ENCODE assay signal across 8 cellular contexts in the genomic region with DNA sequence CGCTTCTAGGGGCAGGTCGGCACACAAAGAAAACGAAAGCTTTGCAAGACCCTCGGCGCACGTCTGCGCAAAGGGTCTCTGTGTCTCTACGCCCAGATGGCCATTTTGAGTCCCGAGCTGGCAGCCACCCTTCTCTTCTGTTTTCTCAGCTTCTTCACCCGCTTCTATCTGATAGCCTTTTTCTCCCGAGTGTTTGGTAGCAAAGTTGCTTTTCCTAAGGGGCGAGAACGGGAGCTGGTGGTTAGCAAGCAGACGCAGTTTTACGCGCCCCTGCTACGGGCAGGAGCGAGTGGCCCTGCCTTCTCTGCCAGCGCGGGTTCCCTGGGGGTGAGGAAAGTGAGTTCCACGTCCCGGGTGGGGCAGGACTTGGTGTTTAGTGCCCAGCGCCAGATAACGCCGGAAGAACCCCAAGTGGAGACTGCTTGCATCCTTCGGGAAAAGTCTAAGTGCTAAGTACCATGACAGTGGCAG. TPM values are rescaled to one million over a fixed set of nuclear protein-coding genes. Genes with fewer than 3 reads are reported as not detected.
DNase-seq lines count a peak whose midpoint lies in the region; ATAC-seq and TF ChIP-seq lines count a peak whose summit lies in the region.

No MANE protein-coding gene starts in this region.

- intact Hi-C loops in activated T-helper 2 cell treated with anti-CD3 and anti-CD28 coated beads, Interferon-gamma antibody, Interleukin-2, Interleukin-4, amounts not matched to agents 10 μg/mL and 5 μg/mL and 100 μg/mL, durations not matched to agents 14 hours and 24 hours and 36 hours (cut with micrococcal nuclease): no loop called here

- TF ChIP-seq CTCF in right atrium auricular region (IDR thresholded peaks at IDR 0.05): no peak

- H3K9me3 ChIP-seq in right atrium auricular region: no peaks in the 10 kb centered on the region

- in situ Hi-C loops in G401 (cut with HindIII; ENCODE audit: low sequenced_read_pairs): no loop called here

- no peaks in the 10 kb centered on the region for H3K27me3 ChIP-seq in right atrium auricular region

- H3K36me3 Mint-ChIP-seq in activated T-helper 2 cell treated with anti-CD3 and anti-CD28 coated beads, Interferon-gamma antibody, Interleukin-2, Interleukin-4, amounts not matched to agents 10 μg/mL and 5 μg/mL and 100 μg/mL, durations not matched to agents 14 hours and 24 hours and 36 hours (ENCODE audit: low read depth): no peaks in the 10 kb centered on the region

- no peaks in the 10 kb centered on the region for H3K9me3 Mint-ChIP-seq in activated T-helper 2 cell treated with anti-CD3 and anti-CD28 coated beads, Interferon-gamma antibody, Interleukin-2, Interleukin-4, amounts not matched to agents 10 μg/mL and 5 μg/mL and 100 μg/mL, durations not matched to agents 14 hours and 24 hours and 36 hours

- H3K4me3 ChIP-seq in right atrium auricular region: peak overlapping the region; percentile 28 to 43
- H3K4me3 ChIP-seq in skin epidermis: peak overlapping the region; percentile 24 to 43 (median 29)

- DNase-seq in G401 (ENCODE audit: low spot score) (peak; percentile 62), NCI-H1092 (lab: John Stamatoyannopoulos, UW) (peak; percentile 63), right atrium auricular region (ENCODE audit: low spot score) (no peak), NCI-H187 (lab: John Stamatoyannopoulos, UW) (no peak)
- DNase-seq in activated T-helper 2 cell treated with anti-CD3 and anti-CD28 coated beads, Interferon-gamma antibody, Interleukin-2, Interleukin-4, amounts not matched to agents 10 μg/mL and 5 μg/mL and 100 μg/mL, durations not matched to agents 14 hours and 24 hours and 36 hours (ENCODE audit: low spot score): no peak

- H3K27me3 Mint-ChIP-seq in activated T-helper 2 cell treated with anti-CD3 and anti-CD28 coated beads, Interferon-gamma antibody, Interleukin-2, Interleukin-4, amounts not matched to agents 10 μg/mL and 5 μg/mL and 100 μg/mL, durations not matched to agents 14 hours and 24 hours and 36 hours (ENCODE audit: low read depth): peaks cover 22% of the 10 kb centered on the region

- no peaks in the 10 kb centered on the region for H3K36me3 ChIP-seq in right atrium auricular region

- peak overlapping the region; percentile 78 for H3K4me3 Mint-ChIP-seq in activated T-helper 2 cell treated with anti-CD3 and anti-CD28 coated beads, Interferon-gamma antibody, Interleukin-2, Interleukin-4, amounts not matched to agents 10 μg/mL and 5 μg/mL and 100 μg/mL, durations not matched to agents 14 hours and 24 hours and 36 hours (ENCODE audit: low read depth)

- no peak overlapping the region for H3K27ac Mint-ChIP-seq in activated T-helper 2 cell treated with anti-CD3 and anti-CD28 coated beads, Interferon-gamma antibody, Interleukin-2, Interleukin-4, amounts not matched to agents 10 μg/mL and 5 μg/mL and 100 μg/mL, durations not matched to agents 14 hours and 24 hours and 36 hours

- H3K27ac ChIP-seq in right atrium auricular region: peak overlapping the region in 1 of 2 donors; percentile 7
- H3K27ac ChIP-seq in skin epidermis: peak overlapping the region in 8 of 21 experiments; percentile 13 to 77 (median 58)

- H3K4me1 Mint-ChIP-seq in activated T-helper 2 cell treated with anti-CD3 and anti-CD28 coated beads, Interferon-gamma antibody, Interleukin-2, Interleukin-4, amounts not matched to agents 10 μg/mL and 5 μg/mL and 100 μg/mL, durations not matched to agents 14 hours and 24 hours and 36 hours (ENCODE audit: low read depth): peaks cover 26% of the 10 kb centered on the region

- ATAC-seq in HG03354 (IDR thresholded peaks at IDR 0.05; ENCODE audit: poor library complexity, severe bottlenecking, unreplicated experiment) (no peak), GM19324 (IDR thresholded peaks at IDR 0.05; ENCODE audit: low FRiP score, unreplicated experiment) (no peak)

- peaks cover 0 to 31% of the 10 kb centered on the region in 2 donors for H3K4me1 ChIP-seq in right atrium auricular region

RNA-seq across cellular contexts. Expression of gene MKRN2, which starts 2.9 kb away (rescaled TPM):
- 24.0 TPM in 2 replicates for total RNA-seq in G401 (2014; rRNA removed; shearing (Covaris generic))
- 21.9 and 24.7 TPM in 2 replicates for total RNA-seq in activated T-helper 2 cell treated with anti-CD3 and anti-CD28 coated beads, Interferon-gamma antibody, Interleukin-2, Interleukin-4, amounts not matched to agents 10 μg/mL and 5 μg/mL and 100 μg/mL, durations not matched to agents 14 hours and 24 hours and 36 hours
- 10 to 100 TPM; 24.7 to 30.5 TPM for total RNA-seq in right atrium auricular region

RNA-seq across cellular contexts. Expression of gene MKRN2OS, which starts 8.7 kb away (rescaled TPM):
- not detected in 2 replicates for total RNA-seq in G401 (2014; rRNA removed; shearing (Covaris generic))
- total RNA-seq in activated T-helper 2 cell treated with anti-CD3 and anti-CD28 coated beads, Interferon-gamma antibody, Interleukin-2, Interleukin-4, amounts not matched to agents 10 μg/mL and 5 μg/mL and 100 μg/mL, durations not matched to agents 14 hours and 24 hours and 36 hours: not detected in 2 replicates
- total RNA-seq in right atrium auricular region: not detected

Comparison
In these comparisons a context has a peak if more than half of its experiments do, and no peak if none do; other contexts are left out.
1. DNase-seq: peak in G401 (single experiment) and NCI-H1092 (single experiment); none in activated T-helper 2 cell treated with anti-CD3 and anti-CD28 coated beads, Interferon-gamma antibody, Interleukin-2, Interleukin-4, amounts not matched to agents 10 μg/mL and 5 μg/mL and 100 μg/mL, durations not matched to agents 14 hours and 24 hours and 36 hours (single experiment), right atrium auricular region (single experiment) and NCI-H187 (0 of 2).